10 cellular contexts compared by ENCODE assay signal in genomic region chr2:143171817-143172216, GRCh38. TPM values are rescaled to one million over a fixed set of nuclear protein-coding genes. Genes with fewer than 3 reads are reported as not detected.
DNase-seq lines count a peak whose midpoint lies in the region; ATAC-seq and TF ChIP-seq lines count a peak whose summit lies in the region.
"Had no signal": no experiment of that assay in that cellular context is flagged by ENCODE, and none has a peak within 500 bp of the region (broad histone marks: within the 10 kb centered on the region; RNA-seq: fewer than 3 reads in every experiment).

No MANE protein-coding gene starts in this region.

- no peaks in the 10 kb centered on the region for H3K27me3 ChIP-seq in neural progenitor cell

- no peaks in the 10 kb centered on the region for H3F3A ChIP-seq in neural progenitor cell (ENCODE audit: low read depth)

- no peaks in the 10 kb centered on the region for H3K79me2 ChIP-seq in neural progenitor cell (ENCODE audit: low read depth)

- no peaks in the 10 kb centered on the region for H3K9me3 ChIP-seq in neural progenitor cell (ENCODE audit: low read depth)

- H3K36me3 Mint-ChIP-seq in neural progenitor cell: no peaks in the 10 kb centered on the region
- peaks cover 17% of the 10 kb centered on the region for H3K36me3 Mint-ChIP-seq in activated T-cell treated with anti-CD3 and anti-CD28 coated beads, Interleukin-2, amount 50 U/mL, for 4 hours (ENCODE audit: insufficient read depth)

- no peak overlapping the region for H3K9ac ChIP-seq in neural progenitor cell

- H3K4me3 Mint-ChIP-seq in neural progenitor cell: no peak overlapping the region
- no peak overlapping the region for H3K4me3 Mint-ChIP-seq in activated T-cell treated with anti-CD3 and anti-CD28 coated beads, Interleukin-2, amount 50 U/mL, for 4 hours

- DNase-seq in EL (peak; percentile 6), NCI-H226 (peak; percentile 10), choroid plexus epithelial cell (ENCODE audit: low read depth) (peak; percentile 27), neural progenitor cell (ENCODE audit: low spot score) (peak; percentile 43), putamen (ENCODE audit: low spot score) (no peak), GDM1 (lab: John Stamatoyannopoulos, UW) (no peak)
- DNase-seq in activated T-cell treated with anti-CD3 and anti-CD28 coated beads, Interleukin-2, amount 50 U/mL, for 4 hours: no peak
- DNase-seq: cortex of kidney; GOT3; stimulated activated CD4-positive, alpha-beta T cell treated with anti-CD3 and anti-CD28 coated beads, Interleukin-4, amount 100 ng/mL, for 24 hours had no signal

- no peak for ATAC-seq in activated T-cell treated with anti-CD3 and anti-CD28 coated beads, Interleukin-2, amount 50 U/mL, for 4 hours

- H3K4me3 ChIP-seq in choroid plexus epithelial cell (ENCODE audit: low read depth, low read length) (no peak overlapping the region), neural progenitor cell (no peak overlapping the region)

- peak overlapping the region; percentile 60 for H2AFZ ChIP-seq in neural progenitor cell (replicated peaks)

- H3K36me3 ChIP-seq in neural progenitor cell: no peaks in the 10 kb centered on the region

- no peaks in the 10 kb centered on the region for H3K4me1 ChIP-seq in neural progenitor cell

- no peak overlapping the region for H3K4me2 ChIP-seq in neural progenitor cell

- peak; percentile 45 for TF ChIP-seq CTCF in choroid plexus epithelial cell (conservative IDR thresholded peaks at IDR 0.05; ENCODE audit: low read depth, low read length)
- TF ChIP-seq CTCF in neural progenitor cell (IDR thresholded peaks at IDR 0.05): peak; percentile 61

- no peaks in the 10 kb centered on the region for H3K9me3 Mint-ChIP-seq in neural progenitor cell
- no peaks in the 10 kb centered on the region for H3K9me3 Mint-ChIP-seq in activated T-cell treated with anti-CD3 and anti-CD28 coated beads, Interleukin-2, amount 50 U/mL, for 4 hours

- H3K27ac Mint-ChIP-seq in neural progenitor cell: no peak overlapping the region

- peaks cover 2% of the 10 kb centered on the region for H3K27me3 Mint-ChIP-seq in neural progenitor cell (ENCODE audit: insufficient read depth, low read depth)
- H3K27me3 Mint-ChIP-seq in activated T-cell treated with anti-CD3 and anti-CD28 coated beads, Interleukin-2, amount 50 U/mL, for 4 hours (ENCODE audit: low read depth): no peaks in the 10 kb centered on the region

- H3K27ac ChIP-seq in neural progenitor cell: no peak overlapping the region

- H3K4me1 Mint-ChIP-seq in neural progenitor cell: peaks cover 11% of the 10 kb centered on the region
- H3K4me1 Mint-ChIP-seq in activated T-cell treated with anti-CD3 and anti-CD28 coated beads, Interleukin-2, amount 50 U/mL, for 4 hours (ENCODE audit: low read depth): peaks cover 71% of the 10 kb centered on the region

- no peaks in the 10 kb centered on the region for H4K20me1 ChIP-seq in neural progenitor cell (ENCODE audit: low read depth)

RNA-seq across cellular contexts. Expression of gene ARHGAP15, which starts 42.6 kb away (rescaled TPM):
- total RNA-seq in neural progenitor cell (ENCODE audit: low replicate concordance): 2.5 and 5.9 TPM in 2 replicates
- 10 to 100 TPM; 16.3 to 26.5 (median 25.6) TPM for total RNA-seq in activated T-cell treated with anti-CD3 and anti-CD28 coated beads, Interleukin-2, amount 50 U/mL, for 4 hours

Comparison
In these comparisons a context has a peak if more than half of its experiments do, and no peak if none do; other contexts are left out.
1. DNase-seq: peak in EL (single experiment), NCI-H226 (single experiment), choroid plexus epithelial cell (single experiment) and neural progenitor cell (single experiment); none in putamen (single experiment), GDM1 (single experiment) and activated T-cell treated with anti-CD3 and anti-CD28 coated beads, Interleukin-2, amount 50 U/mL, for 4 hours (single experiment).